13 cellular contexts compared by ENCODE assay signal in the genomic region with DNA sequence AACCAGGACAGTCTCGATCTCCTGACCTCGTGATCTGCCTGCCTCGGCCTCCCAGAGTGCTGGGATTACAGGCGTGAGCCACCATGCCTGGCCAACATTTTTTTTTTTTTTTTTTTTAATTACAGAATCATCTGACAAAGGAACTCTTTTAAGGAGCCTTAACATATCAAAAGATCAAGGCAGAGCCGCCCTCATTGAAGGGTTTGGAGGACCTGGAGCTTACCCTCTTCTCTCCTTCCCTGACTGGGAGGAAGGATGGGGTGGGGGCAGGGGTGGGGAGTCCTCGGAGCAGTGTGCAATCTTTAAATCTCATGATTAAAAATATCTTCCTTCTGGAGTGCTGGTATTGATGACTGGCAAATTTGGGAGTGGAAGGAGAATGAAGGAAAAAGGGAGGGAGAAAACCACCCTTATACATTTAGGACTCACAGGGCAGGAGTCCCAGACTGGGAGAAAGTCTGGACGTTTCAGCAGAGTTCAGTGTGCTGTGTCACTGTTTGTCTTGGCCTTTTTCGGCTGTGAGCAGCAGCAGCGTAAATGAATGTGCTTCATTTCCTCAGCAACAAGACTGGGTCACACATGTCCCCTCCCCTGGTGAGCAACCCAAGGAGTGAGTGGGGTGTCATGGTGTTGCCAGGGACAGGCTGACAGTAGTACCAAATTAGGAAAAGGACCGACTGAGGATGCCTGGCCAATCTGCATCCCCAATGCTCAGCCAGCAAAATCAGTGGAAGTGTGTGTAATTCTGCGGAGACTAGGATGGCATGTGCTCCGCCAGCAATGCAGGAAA.
A peak's percentile ranks its signal among the peaks of the same experiment; 100 is the strongest.
DNase-seq lines count a peak whose midpoint lies in the region; ATAC-seq and TF ChIP-seq lines count a peak whose summit lies in the region.
"Had no signal": no experiment of that assay in that cellular context is flagged by ENCODE, and none has a peak within 500 bp of the region (broad histone marks: within the 10 kb centered on the region; RNA-seq: fewer than 3 reads in every experiment).

No MANE protein-coding gene starts in this region.

- H3K4me3 Mint-ChIP-seq in T-helper 17 cell, result no peak overlapping the region
- H3K4me3 Mint-ChIP-seq: CD14-positive monocyte had no signal

- H3K36me3 ChIP-seq in SJSA1 (no peaks in the 10 kb centered on the region), rectal smooth muscle tissue (ENCODE audit: control insufficient read depth, insufficient read depth, low read length) (no peaks in the 10 kb centered on the region)
- H3K36me3 ChIP-seq: pancreas had no signal

- H3K27ac ChIP-seq in SJSA1 (peak overlapping the region; percentile 35), rectal smooth muscle tissue (ENCODE audit: low read depth, low read length) (peak overlapping the region; percentile 73)
- H3K27ac ChIP-seq: pancreas, VCaP had no signal

- no peak overlapping the region for H3K9ac ChIP-seq in rectal smooth muscle tissue (ENCODE audit: low read length)

- H3K4me1 ChIP-seq in SJSA1 (replicated peaks) (peaks cover 16% of the 10 kb centered on the region), rectal smooth muscle tissue (ENCODE audit: control insufficient read depth, insufficient read depth, low read length) (peaks cover 19% of the 10 kb centered on the region)
- H3K4me1 ChIP-seq: pancreas had no signal

- H3K9me3 ChIP-seq in SJSA1 (replicated peaks) (no peaks in the 10 kb centered on the region), T-helper 17 cell (ENCODE audit: control insufficient read depth, low read length, poor library complexity, severe bottlenecking) (no peaks in the 10 kb centered on the region)
- H3K9me3 ChIP-seq: pancreas had no signal

- no peak for ATAC-seq in T-helper 17 cell
- ATAC-seq: pancreas had no signal

- no peak for TF ChIP-seq CTCF in fibroblast of the aortic adventitia (IDR thresholded peaks at IDR 0.05; ENCODE audit: insufficient read depth, low read length)

- no peak overlapping the region for H3K27ac Mint-ChIP-seq in T-helper 17 cell

- H3K4me3 ChIP-seq in SJSA1 (no peak overlapping the region), fibroblast of the aortic adventitia (ENCODE audit: low read depth, low read length) (peak overlapping the region; percentile 18), rectal smooth muscle tissue (ENCODE audit: low read length) (no peak overlapping the region)
- H3K4me3 ChIP-seq: pancreas had no signal

- no peaks in the 10 kb centered on the region for H3K27me3 Mint-ChIP-seq in T-helper 17 cell

- H3K4me1 Mint-ChIP-seq in T-helper 17 cell, result no peaks in the 10 kb centered on the region
- H3K4me1 Mint-ChIP-seq: CD14-positive monocyte had no signal

- DNase-seq in AG20443 (ENCODE audit: low spot score), result peak; percentile 86
- peak in 1 of 2 experiments; percentile 15 for DNase-seq in SJSA1 (ENCODE audit: low read depth in 1 of 2, low spot score in 2 of 2)
- peak; percentile 87 for DNase-seq in fibroblast of the aortic adventitia (ENCODE audit: low read depth)
- no peak for DNase-seq in pons (ENCODE audit: low spot score)
- no peak for DNase-seq in mucosa of gallbladder (ENCODE audit: low spot score)
- no peak for DNase-seq in T-helper 17 cell
- no peak for DNase-seq in stimulated activated CD8-positive, alpha-beta memory T cell treated with anti-CD3 and anti-CD28 coated beads, Interleukin-4, amount 100 ng/mL, for 48 hours
- DNase-seq: erythroblast, NCI-H345, pancreas had no signal

- H3K36me3 Mint-ChIP-seq in T-helper 17 cell (ENCODE audit: low read depth), result no peaks in the 10 kb centered on the region
- H3K36me3 Mint-ChIP-seq: CD14-positive monocyte had no signal

- H3K27me3 ChIP-seq in SJSA1 (replicated peaks) (no peaks in the 10 kb centered on the region), rectal smooth muscle tissue (ENCODE audit: control insufficient read depth, insufficient read depth, low read length) (no peaks in the 10 kb centered on the region)
- H3K27me3 ChIP-seq: pancreas had no signal

Comparison
In these comparisons a context has a peak if more than half of its experiments do, and no peak if none do; other contexts are left out.
1. DNase-seq: peak in AG20443 (single experiment) and fibroblast of the aortic adventitia (single experiment); none in pons (single experiment), mucosa of gallbladder (single experiment), T-helper 17 cell (0 of 3) and stimulated activated CD8-positive, alpha-beta memory T cell treated with anti-CD3 and anti-CD28 coated beads, Interleukin-4, amount 100 ng/mL, for 48 hours (single experiment).